1 cellular context compared by ENCODE assay signal in the genomic region with DNA sequence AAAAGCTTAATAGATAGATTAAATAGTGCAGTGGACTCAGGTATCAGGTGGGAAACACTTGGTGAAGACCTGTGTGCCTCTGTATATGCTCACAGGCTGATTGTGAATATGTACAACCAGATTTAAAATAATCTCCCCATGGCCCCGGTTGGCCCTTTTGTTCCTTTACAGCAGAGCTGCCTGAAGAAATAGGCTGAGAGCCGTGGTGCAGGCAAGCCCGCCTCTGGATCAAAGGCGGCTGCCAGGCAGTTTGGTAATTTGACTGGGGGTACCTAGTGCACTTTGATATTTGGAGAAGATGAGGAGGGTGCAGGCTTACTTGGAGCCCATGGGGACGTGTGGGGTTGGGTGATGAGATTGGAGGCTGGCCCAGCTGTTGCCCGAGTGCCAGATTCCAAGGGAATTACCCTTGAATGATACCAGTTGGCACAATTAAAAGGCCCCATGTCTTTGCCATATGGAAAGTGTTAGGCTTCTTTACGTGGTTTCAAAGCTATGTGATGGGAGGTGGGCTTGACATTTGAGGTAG.
TF ChIP-seq lines count a peak whose summit lies in the region.

No MANE protein-coding gene starts in this region.

TF ChIP-seq in HepG2, 621 proteins besides CTCF, POLR2A, EP300 and RAD21 (continued from another document):
- TF ChIP-seq GZF1 (CRISPR knock-in tag; IDR thresholded peaks at IDR 0.05) (no peak), ZNF256 (CRISPR knock-in tag; conservative IDR thresholded peaks at IDR 0.05) (peak; percentile 69; the same call in 1 of the 2 replicates), ZNF703 (CRISPR knock-in tag; IDR thresholded peaks at IDR 0.05; ENCODE audit: borderline replicate concordance) (0 out of 2 replicates have a peak, but pooled peaks have one; percentile 33), AGO2 (optimal IDR thresholded peaks at IDR 0.05; ENCODE audit: low read depth, low read length) (peak; percentile 88), U2AF1 (optimal IDR thresholded peaks at IDR 0.05; ENCODE audit: low read depth, low read length) (peak; percentile 82), ZNF83 (CRISPR knock-in tag; IDR thresholded peaks at IDR 0.05; ENCODE audit: borderline replicate concordance) (no peak), KLF12 (CRISPR knock-in tag; IDR thresholded peaks at IDR 0.05; ENCODE audit: borderline replicate concordance) (no peak), ZFX (CRISPR knock-in tag; IDR thresholded peaks at IDR 0.05; ENCODE audit: low read depth) (no peak), FOXK2 (IDR thresholded peaks at IDR 0.05) (no peak), RNF2 (conservative IDR thresholded peaks at IDR 0.05; ENCODE audit: low read depth) (no peak), ZNF24 (IDR thresholded peaks at IDR 0.05) (no peak), THYN1 (CRISPR knock-in tag; IDR thresholded peaks at IDR 0.05; ENCODE audit: borderline replicate concordance, low read depth) (no peak), ZBTB42 (CRISPR knock-in tag; IDR thresholded peaks at IDR 0.05) (no peak), ARNT2 (CRISPR knock-in tag; IDR thresholded peaks at IDR 0.05; ENCODE audit: low read depth) (no peak), HNF1B (CRISPR knock-in tag; IDR thresholded peaks at IDR 0.05) (no peak), ETS1 (CRISPR knock-in tag; IDR thresholded peaks at IDR 0.05) (no peak), NFE2L2 (IDR thresholded peaks at IDR 0.05; ENCODE audit: low read length) (no peak), XRCC5 (optimal IDR thresholded peaks at IDR 0.05; ENCODE audit: low read length) (no peak), ZNF577 (CRISPR knock-in tag; IDR thresholded peaks at IDR 0.05; ENCODE audit: borderline replicate concordance, low read depth) (no peak), HDAC1 (CRISPR knock-in tag; IDR thresholded peaks at IDR 0.05) (no peak)
TF ChIP-seq in HepG2: peak in this region for 12.
